Comparison of ENCODE assay signal across 21 cellular contexts in the genomic region with DNA sequence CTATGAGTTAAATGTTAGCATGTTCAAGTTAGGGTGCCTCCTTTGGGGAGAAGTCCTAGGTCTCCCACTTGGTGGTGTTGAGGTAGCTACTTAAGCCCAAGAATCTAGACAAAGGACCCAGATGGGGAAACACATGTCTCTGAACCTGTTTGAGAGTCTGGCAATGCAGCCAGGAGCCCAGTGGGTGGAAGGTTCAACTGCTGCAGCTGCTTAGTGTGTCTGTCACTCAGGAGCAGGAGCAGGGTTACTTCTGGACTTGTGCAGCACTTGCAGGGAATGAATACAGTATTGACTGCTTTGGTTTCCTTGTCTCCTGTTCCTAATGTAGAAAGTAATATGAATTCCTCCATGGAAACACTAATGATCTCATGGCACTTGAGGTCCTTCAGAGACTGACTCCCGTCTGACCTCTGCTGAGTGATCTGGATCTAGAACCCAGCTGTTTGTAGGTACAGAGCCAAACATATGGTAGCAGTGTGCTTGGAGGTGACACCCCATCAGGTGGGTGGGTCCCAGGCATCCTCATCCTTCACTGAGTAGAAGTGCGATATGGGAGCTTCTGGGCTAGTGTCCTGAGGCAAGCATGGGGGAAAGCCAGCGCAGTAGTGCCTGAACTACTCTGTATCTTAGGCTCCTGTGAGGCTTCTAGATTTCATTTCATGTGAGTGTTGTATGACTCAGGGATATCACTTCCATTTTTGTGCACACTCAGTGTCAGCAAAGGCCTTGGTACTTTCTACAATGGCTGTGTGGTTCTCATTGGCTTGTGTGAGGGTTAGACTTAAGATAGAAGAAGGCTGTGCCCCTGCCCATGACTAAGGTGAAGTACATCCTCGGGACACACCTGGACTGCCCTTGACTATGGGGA.
"Had no signal": no experiment of that assay in that cellular context is flagged by ENCODE, and none has a peak within 500 bp of the region (broad histone marks: within the 10 kb centered on the region; RNA-seq: fewer than 3 reads in every experiment).

No MANE protein-coding gene starts in this region.

- H3K9me3 Mint-ChIP-seq: activated B cell treated with CpG ODN at 0.5 μM for 24 hours; activated naive CD8-positive, alpha-beta T cell treated with anti-CD3 and anti-CD28 coated beads, Interleukin-2, amount 50 U/mL, for 24 hours; activated T-cell treated with anti-CD3 and anti-CD28 coated beads, Interleukin-2, amount 50 U/mL, for 24 hours; brain; nephron progenitor cell; T-cell had no signal

- H3K36me3 Mint-ChIP-seq: activated naive CD4-positive, alpha-beta T cell treated with anti-CD3 and anti-CD28 coated beads, Interleukin-2, amount 10 ng/mL, durations not matched to agents 7 days and 5 days; brain; T-cell had no signal

- DNase-seq: activated B cell treated with CpG ODN at 0.5 μM for 24 hours; activated CD4-positive, alpha-beta T cell treated with anti-CD3 and anti-CD28 coated beads for 48 hours; activated CD8-positive, alpha-beta T cell treated with anti-CD3 and anti-CD28 coated beads, Interleukin-2, amount 10 ng/mL, durations not matched to agents 7 days and 5 days; activated effector memory CD4-positive, alpha-beta T cell treated with Interleukin-2 at 50 U/mL for 16 hours; activated naive CD4-positive, alpha-beta T cell treated with anti-CD3 and anti-CD28 coated beads, Interleukin-2, amount 10 ng/mL, durations not matched to agents 7 days and 5 days; activated naive CD8-positive, alpha-beta T cell treated with anti-CD3 and anti-CD28 coated beads, Interleukin-2, amount 50 U/mL, for 24 hours; activated T-cell treated with anti-CD3 and anti-CD28 coated beads, Interleukin-2, amount 50 U/mL, for 24 hours; anterior cingulate cortex; central memory CD4-positive, alpha-beta T cell; kidney glomerular epithelial cell; midbrain; nephron progenitor cell; nucleus accumbens; posterior cingulate gyrus; stimulated activated CD8-positive, alpha-beta memory T cell treated with anti-CD3 and anti-CD28 coated beads, Interleukin-4, amount 100 ng/mL, for 48 hours; stimulated activated naive CD4-positive, alpha-beta T cell treated with Interleukin-2 at 50 U/mL for 16 hours; substantia nigra; T-cell; transverse colon had no signal

- H3K4me1 Mint-ChIP-seq: activated B cell treated with CpG ODN at 0.5 μM for 24 hours; activated naive CD4-positive, alpha-beta T cell treated with anti-CD3 and anti-CD28 coated beads, Interleukin-2, amount 10 ng/mL, durations not matched to agents 7 days and 5 days; activated naive CD8-positive, alpha-beta T cell treated with anti-CD3 and anti-CD28 coated beads, Interleukin-2, amount 50 U/mL, for 24 hours; brain; nephron progenitor cell; T-cell had no signal

- H3K4me3 ChIP-seq: colonic mucosa, transverse colon had no signal

- H3K27me3 Mint-ChIP-seq: activated naive CD4-positive, alpha-beta T cell treated with anti-CD3 and anti-CD28 coated beads, Interleukin-2, amount 10 ng/mL, durations not matched to agents 7 days and 5 days; activated naive CD8-positive, alpha-beta T cell treated with anti-CD3 and anti-CD28 coated beads, Interleukin-2, amount 50 U/mL, for 24 hours; activated T-cell treated with anti-CD3 and anti-CD28 coated beads, Interleukin-2, amount 50 U/mL, for 24 hours had no signal

- ATAC-seq: activated CD8-positive, alpha-beta T cell treated with anti-CD3 and anti-CD28 coated beads, Interleukin-2, amount 10 ng/mL, durations not matched to agents 7 days and 5 days; activated naive CD8-positive, alpha-beta T cell treated with anti-CD3 and anti-CD28 coated beads, Interleukin-2, amount 50 U/mL, for 24 hours; T-cell had no signal

- H3K4me3 Mint-ChIP-seq: activated B cell treated with CpG ODN at 0.5 μM for 24 hours; activated CD8-positive, alpha-beta T cell treated with anti-CD3 and anti-CD28 coated beads, Interleukin-2, amount 10 ng/mL, durations not matched to agents 7 days and 5 days; activated naive CD4-positive, alpha-beta T cell treated with anti-CD3 and anti-CD28 coated beads, Interleukin-2, amount 10 ng/mL, durations not matched to agents 7 days and 5 days; activated naive CD8-positive, alpha-beta T cell treated with anti-CD3 and anti-CD28 coated beads, Interleukin-2, amount 50 U/mL, for 24 hours; activated T-cell treated with anti-CD3 and anti-CD28 coated beads, Interleukin-2, amount 50 U/mL, for 24 hours; brain; nephron progenitor cell; T-cell had no signal
